10 cellular contexts compared by ENCODE assay signal in the genomic region with DNA sequence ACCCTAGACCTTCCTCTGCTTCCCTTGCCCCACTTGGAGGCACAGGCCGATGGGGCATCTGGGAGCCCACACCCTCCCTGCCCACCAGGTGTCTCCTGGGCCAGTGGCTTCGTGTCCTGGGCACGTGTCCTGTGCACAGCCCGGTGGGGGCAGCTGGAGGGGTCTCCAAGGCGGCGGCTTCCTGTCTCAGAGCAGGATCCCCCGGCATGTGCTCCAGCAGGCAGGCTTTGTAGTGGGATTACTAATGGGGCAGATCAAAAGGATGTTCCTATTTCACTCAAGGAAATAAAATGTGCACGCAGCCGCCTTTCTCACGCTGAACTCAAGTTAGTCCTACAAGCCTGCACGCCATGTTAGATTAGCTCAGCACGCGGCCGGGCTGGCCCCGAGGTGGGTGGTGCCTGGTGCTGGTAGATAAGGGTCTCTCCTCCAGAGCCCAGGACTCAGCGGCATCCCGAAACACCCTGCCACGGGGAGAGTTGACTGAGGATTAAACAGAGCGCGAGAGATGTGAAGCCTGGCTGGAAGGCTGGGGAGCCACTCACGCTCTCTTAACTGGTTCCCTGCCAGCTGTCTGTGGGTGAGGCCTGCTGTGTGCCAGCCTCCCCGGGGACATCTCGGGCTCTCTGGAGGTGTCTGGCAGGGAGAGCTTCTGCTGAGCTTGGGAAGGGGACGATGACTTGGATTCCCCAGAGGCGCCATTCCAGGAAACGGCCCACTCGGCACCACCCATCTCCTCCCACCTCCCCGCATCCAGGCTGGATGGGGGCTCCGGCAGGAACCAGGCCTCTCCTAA.
DNase-seq lines count a peak whose midpoint lies in the region; ATAC-seq and TF ChIP-seq lines count a peak whose summit lies in the region.
"Had no signal": no experiment of that assay in that cellular context is flagged by ENCODE, and none has a peak within 500 bp of the region (broad histone marks: within the 10 kb centered on the region; RNA-seq: fewer than 3 reads in every experiment).

No MANE protein-coding gene starts in this region.

- H3K4me1 ChIP-seq in ovary (ENCODE audit: insufficient read depth): peaks cover 24% of the 10 kb centered on the region

- H3K4me3 ChIP-seq in ovary: no peak overlapping the region

- ATAC-seq in GM18520 (IDR thresholded peaks at IDR 0.05; ENCODE audit: unreplicated experiment) (no peak), GM18511 (IDR thresholded peaks at IDR 0.05; ENCODE audit: unreplicated experiment) (no peak)

- no peak for TF ChIP-seq EP300 in ovary (IDR thresholded peaks at IDR 0.05)

- no peaks in the 10 kb centered on the region for H3K36me3 ChIP-seq in ovary

- H3K27ac ChIP-seq in ovary: peak overlapping the region; percentile 35 to 54

- WGBS in ovary, 3 donors: 16 to 18% (median 16%) methylated on average over 28 to 29 of the region's 29 CpGs

- intact Hi-C loops in ovary (cut with DNase I): no loop called here

- TF ChIP-seq CTCF in ovary (IDR thresholded peaks at IDR 0.05): no peak

- H3K9me3 ChIP-seq in ovary: no peaks in the 10 kb centered on the region

- peak; percentile 61 for DNase-seq in COR-L47 (lab: John Stamatoyannopoulos, UW)
- peak; percentile 72 for DNase-seq in NCI-H345 (lab: John Stamatoyannopoulos, UW)
- DNase-seq in fibroblast of gingiva (ENCODE audit: low read depth): peak; percentile 48
- DNase-seq in ovary: peak in 4 of 5 donors; percentile 50 to 79 (median 66)
- DNase-seq in DMS53 (lab: John Stamatoyannopoulos, UW): no peak
- no peak for DNase-seq in epidermal melanocyte (ENCODE audit: insufficient read length, low spot score)
- DNase-seq: midbrain; stimulated activated naive CD4-positive, alpha-beta T cell had no signal

- no peak for TF ChIP-seq POLR2A in ovary (IDR thresholded peaks at IDR 0.05)

- H3K27me3 ChIP-seq in ovary: no peaks in the 10 kb centered on the region

Comparison
In these comparisons a context has a peak if more than half of its experiments do, and no peak if none do; other contexts are left out.
1. DNase-seq: peak in COR-L47 (single experiment), NCI-H345 (single experiment), fibroblast of gingiva (single experiment) and ovary (4 of 5); none in DMS53 (single experiment) and epidermal melanocyte (single experiment).